In the genomic region with DNA sequence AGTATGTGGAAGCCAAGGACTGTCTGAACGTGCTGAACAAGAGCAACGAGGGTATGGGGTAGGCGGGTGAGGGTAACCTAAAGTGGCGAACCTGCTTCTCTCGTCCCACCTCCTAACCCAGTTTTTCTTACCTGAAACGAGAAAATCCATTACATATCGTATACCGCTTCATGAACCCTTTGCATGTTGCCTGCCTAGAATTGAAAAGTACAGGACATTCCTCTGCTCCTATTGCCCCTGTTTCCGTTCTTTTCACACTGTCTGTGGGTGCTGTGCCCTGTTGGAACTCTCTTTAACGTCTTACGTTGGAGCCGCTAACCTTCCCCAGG, we compare ENCODE assay signal across 8 cellular contexts. TPM values are rescaled to one million over a fixed set of nuclear protein-coding genes. Genes with fewer than 3 reads are reported as not detected.
DNase-seq lines count a peak whose midpoint lies in the region; ATAC-seq and TF ChIP-seq lines count a peak whose summit lies in the region.

No MANE protein-coding gene starts in this region.

- H3K27me3 ChIP-seq in aorta (ENCODE audit: control insufficient read depth in 1 of 2, insufficient read depth in 2 of 2, low read length in 1 of 2): no peaks in the 10 kb centered on the region

- H3K36me3 Mint-ChIP-seq in mesothelial cell of epicardium: peaks cover 9% of the 10 kb centered on the region

- H3K9me3 Mint-ChIP-seq in mesothelial cell of epicardium: no peaks in the 10 kb centered on the region

- H3K4me3 ChIP-seq in cardiac fibroblast (replicated peaks in 1 of 2; ENCODE audit: low read depth in 2 of 2, low read length in 2 of 2) (peak overlapping the region; percentile 91 to 98), aorta (ENCODE audit: low read length in 2 of 2) (peak overlapping the region; percentile 62 to 91)

- no peak for DNase-seq in Right ventricle myocardium superior
- no peak for DNase-seq in left ventricle myocardium superior
- DNase-seq in cardiac fibroblast (ENCODE audit: low read depth in 2 of 2): no peak
- DNase-seq in mesothelial cell of epicardium (ENCODE audit: low spot score in 2 of 2, unreplicated experiment in 2 of 2): no peak
- no peak for DNase-seq in aorta
- no peak for DNase-seq in NCI-H1694 (lab: John Stamatoyannopoulos, UW)
- no peak for DNase-seq in posterior vena cava (ENCODE audit: low spot score)
- DNase-seq in DMS114 treated with DMSO at 0.1 percent for 48 hours (lab: John Stamatoyannopoulos, UW; ENCODE audit: unreplicated experiment): no peak

- H3K4me1 Mint-ChIP-seq in mesothelial cell of epicardium: peaks cover 31% of the 10 kb centered on the region

- intact Hi-C loops in Right ventricle myocardium superior (cut with DNase I) (no loop called here), left ventricle myocardium superior (cut with micrococcal nuclease) (no loop called here), aorta (cut with DNase I) (loop anchor here in 1 of 2 donors (10.0 kb wide), 1 partner anchor 231 kb away; no protein-coding TSS in a partner anchor), posterior vena cava (cut with DNase I) (no loop called here)

- WGBS in aorta, 2 donors: 2 to 3% methylated on average over 12 of the region's 12 CpGs

- peak overlapping the region in 1 of 2 donors; percentile 54 for H3K27ac ChIP-seq in aorta (ENCODE audit: low read depth in 1 of 2, low read length in 2 of 2)

- no peaks in the 10 kb centered on the region for H3K4me1 ChIP-seq in aorta (ENCODE audit: control insufficient read depth in 1 of 2, insufficient read depth in 2 of 2, low read length in 2 of 2)

- peak overlapping the region; percentile 98 for H3K27ac Mint-ChIP-seq in mesothelial cell of epicardium

- no peaks in the 10 kb centered on the region for H3K27me3 Mint-ChIP-seq in mesothelial cell of epicardium (ENCODE audit: low read depth)

- ATAC-seq in Right ventricle myocardium superior (ENCODE audit: poor library complexity) (peak; percentile 0), left ventricle myocardium superior (no peak), aorta (ENCODE audit: low FRiP score) (peak; percentile 4)

- H3K36me3 ChIP-seq in aorta (ENCODE audit: control insufficient read depth in 1 of 2, insufficient read depth in 2 of 2, low read length in 1 of 2): no peaks in the 10 kb centered on the region

- TF ChIP-seq CTCF in cardiac fibroblast (IDR thresholded peaks at IDR 0.05; ENCODE audit: low read depth, low read length): no peak
- no peak for TF ChIP-seq CTCF in mesothelial cell of epicardium (IDR thresholded peaks at IDR 0.05; ENCODE audit: unreplicated experiment)

- H3K9me3 ChIP-seq in aorta (ENCODE audit: control insufficient read depth, low read length): no peaks in the 10 kb centered on the region

- H3K4me3 Mint-ChIP-seq in mesothelial cell of epicardium: peak overlapping the region; percentile 99

RNA-seq across cellular contexts. Expression of gene PFDN5, which starts 0.5 kb away (rescaled TPM):
- total RNA-seq in Right ventricle myocardium superior: 359 TPM
- total RNA-seq in left ventricle myocardium superior: 374 TPM
- total RNA-seq in mesothelial cell of epicardium: 328 to 339 TPM (median 338 TPM) in 3 replicates
- 100 to 1,000 TPM; 386 to 452 TPM for total RNA-seq in aorta
- polyA plus RNA-seq in aorta: 1,000 to 10,000 TPM; 1,642 to 3,916 TPM
- total RNA-seq in posterior vena cava: 100 to 1,000 TPM; 473 to 486 TPM

RNA-seq across cellular contexts. Expression of gene MYG1, which starts 3.6 kb away (rescaled TPM):
- total RNA-seq in Right ventricle myocardium superior: 37.0 TPM
- total RNA-seq in left ventricle myocardium superior: 42.5 TPM
- total RNA-seq in mesothelial cell of epicardium: 50.1 to 55.9 TPM (median 53.8 TPM) in 3 replicates
- total RNA-seq in aorta: 10 to 100 TPM; 32.7 to 43.6 TPM
- 100 to 1,000 TPM in 1 of 2 donors, 10 to 100 TPM in 1; 38.6 to 112 TPM for polyA plus RNA-seq in aorta
- total RNA-seq in posterior vena cava: 10 to 100 TPM; 35.6 to 37.8 TPM

RNA-seq across cellular contexts. Expression of gene AAAS, which starts 25.6 kb away (rescaled TPM):
- 40.9 TPM for total RNA-seq in Right ventricle myocardium superior
- 39.4 TPM for total RNA-seq in left ventricle myocardium superior
- total RNA-seq in mesothelial cell of epicardium: 77.2 to 85.4 TPM (median 84.8 TPM) in 3 replicates
- 10 to 100 TPM; 33.3 to 45.3 TPM for total RNA-seq in aorta
- 100 to 1,000 TPM in 1 of 2 donors, 10 to 100 TPM in 1; 15.3 to 109 TPM for polyA plus RNA-seq in aorta
- total RNA-seq in posterior vena cava: 10 to 100 TPM; 29.5 to 35.3 TPM

RNA-seq across cellular contexts. Expression of gene ESPL1, which starts 27.8 kb away (rescaled TPM):
- total RNA-seq in Right ventricle myocardium superior: 0.81 TPM
- 0.17 TPM for total RNA-seq in left ventricle myocardium superior
- total RNA-seq in mesothelial cell of epicardium: 15.7 to 20.8 TPM (median 15.9 TPM) in 3 replicates
- total RNA-seq in aorta: 1 to 10 TPM in 1 of 2 donors, under 1 TPM in 1; 0.49 to 2.8 TPM
- polyA plus RNA-seq in aorta: 1 to 10 TPM in 1 of 2 donors, under 1 TPM in 1; 0.38 to 2.5 TPM
- total RNA-seq in posterior vena cava: 1 to 10 TPM in 1 of 2 donors, under 1 TPM in 1; 0.62 to 1.0 TPM

RNA-seq across cellular contexts. Expression of gene SP7, which starts 40.3 kb away (rescaled TPM):
- total RNA-seq in Right ventricle myocardium superior: not detected
- not detected for total RNA-seq in left ventricle myocardium superior
- total RNA-seq in mesothelial cell of epicardium: 0.27 to 0.62 TPM (median 0.47 TPM) in 3 replicates
- under 1 TPM in 1 of 2 donors, not detected in 1; 0.33 TPM for total RNA-seq in aorta
- polyA plus RNA-seq in aorta: not detected
- not detected for total RNA-seq in posterior vena cava
